ENCODE assay signal across 8 cellular contexts in genomic region chr7:98878365-98879197, GRCh38. TPM values are rescaled to one million over a fixed set of nuclear protein-coding genes. Genes with fewer than 3 reads are reported as not detected.
A peak's percentile ranks its signal among the peaks of the same experiment; 100 is the strongest.
DNase-seq lines count a peak whose midpoint lies in the region; ATAC-seq and TF ChIP-seq lines count a peak whose summit lies in the region.

TRRAP (plus strand) TSS chr7:98878532; CDS start chr7:98881151, 2,619 bp downstream.

- ATAC-seq in HG02623 (IDR thresholded peaks at IDR 0.05; ENCODE audit: unreplicated experiment), result peak; percentile 73
- ATAC-seq in WTC11, result peak; percentile 87

- H3K36me3 Mint-ChIP-seq in WTC11, result peaks cover 22% of the 10 kb centered on the region

- no peaks in the 10 kb centered on the region for H3K9me3 Mint-ChIP-seq in WTC11

- TF ChIP-seq CTCF in WTC11 (IDR thresholded peaks at IDR 0.05), result peak; percentile 93

- H3K27ac ChIP-seq in caudate nucleus (ENCODE audit: low read depth, low read length), result peak within 1 kb of the TSS; percentile 86

- H3K4me1 Mint-ChIP-seq in WTC11, result peaks cover 14% of the 10 kb centered on the region

- CTCF ChIA-PET in WTC11 (lab: Charles Lee), result interaction anchor here (0.6 to 1.5 kb wide), 21 partner anchors 8 to 669 kb away, joined by 3 to 9 read pairs (median 3); partner anchors contain the start of genes BAIAP2L1, BUD31, PDAP1 and TMEM130

- H3K27ac Mint-ChIP-seq in WTC11, result no peak within 1 kb of the TSS

- peaks cover 8% of the 10 kb centered on the region for H3K27me3 Mint-ChIP-seq in WTC11 (ENCODE audit: low read depth)

- POLR2A ChIA-PET in WTC11 (lab: Charles Lee), result interaction anchor here (0.6 to 1.1 kb wide), 5 partner anchors 9 to 530 kb away, joined by 3 to 7 read pairs (median 3); partner anchors contain the start of genes BUD31, NPTX2, PDAP1 and TMEM130

- DNase-seq in NCI-H2081 (lab: John Stamatoyannopoulos, UW) (peak; percentile 59 to 79), NCI-H2081 treated with DMSO at 0.1 percent for 48 hours (lab: John Stamatoyannopoulos, UW) (no peak), NCI-H128 (lab: John Stamatoyannopoulos, UW; ENCODE audit: unreplicated experiment) (peak; percentile 12), WTC11 (ENCODE audit: low spot score) (peak; percentile 80), caudate nucleus (lab: John Stamatoyannopoulos, UW) (peak in 50 of 61 donors; percentile 6 to 85 (median 47)), iris pigment epithelial cell (ENCODE audit: low read depth) (peak; percentile 59)
- DNase-seq in stimulated activated CD4-positive, alpha-beta T cell treated with anti-CD3 and anti-CD28 coated beads, Interleukin-12 subunit alpha, Interleukin-12 subunit beta, amount 100 ng/mL, for 4 hours, result peak; percentile 79

- H3K4me3 Mint-ChIP-seq in WTC11, result peak within 1 kb of the TSS; percentile 81

TF ChIP-seq in WTC11, 78 proteins besides CTCF, POLR2A, EP300 and RAD21 (continues in another document):
- TF ChIP-seq CREM (CRISPR knock-in tag; IDR thresholded peaks at IDR 0.05) (no peak), TP53 (CRISPR knock-in tag; IDR thresholded peaks at IDR 0.05) (peak; percentile 66; the same call in 1 of the 2 replicates), ATF6 (CRISPR knock-in tag; IDR thresholded peaks at IDR 0.05) (0 out of 2 replicates have a peak, but pooled peaks have one; percentile 54), FOXK1 (CRISPR knock-in tag; IDR thresholded peaks at IDR 0.05) (peak; percentile 46; the same call in 1 of the 2 replicates), TCF7 (CRISPR knock-in tag; IDR thresholded peaks at IDR 0.05; ENCODE audit: low read depth) (no peak), KAT7 (CRISPR knock-in tag; IDR thresholded peaks at IDR 0.05; ENCODE audit: borderline replicate concordance) (0 out of 2 replicates have a peak, but pooled peaks have one; percentile 69), TEAD4 (CRISPR knock-in tag; IDR thresholded peaks at IDR 0.05) (peak; percentile 31; the same call in 1 of the 2 replicates), HMGXB4 (CRISPR knock-in tag; IDR thresholded peaks at IDR 0.05) (peak; percentile 99), JUN (CRISPR knock-in tag; IDR thresholded peaks at IDR 0.05) (no peak; the same call in 1 of the 2 replicates), SMAD4 (CRISPR knock-in tag; IDR thresholded peaks at IDR 0.05) (no peak), ELF4 (CRISPR knock-in tag; IDR thresholded peaks at IDR 0.05; ENCODE audit: low read depth) (0 out of 2 replicates have a peak, but pooled peaks have one; percentile 59), ATF3 (CRISPR knock-in tag; conservative IDR thresholded peaks at IDR 0.05) (no peak), SOX15 (CRISPR knock-in tag; IDR thresholded peaks at IDR 0.05) (no peak), ZNF671 (CRISPR knock-in tag; IDR thresholded peaks at IDR 0.05) (no peak), GABPB1 (CRISPR knock-in tag; IDR thresholded peaks at IDR 0.05) (peak; percentile 28; the same call in 1 of the 2 replicates), ZNF396 (CRISPR knock-in tag; IDR thresholded peaks at IDR 0.05; ENCODE audit: borderline replicate concordance) (no peak)
- TF ChIP-seq, protein P1, sequence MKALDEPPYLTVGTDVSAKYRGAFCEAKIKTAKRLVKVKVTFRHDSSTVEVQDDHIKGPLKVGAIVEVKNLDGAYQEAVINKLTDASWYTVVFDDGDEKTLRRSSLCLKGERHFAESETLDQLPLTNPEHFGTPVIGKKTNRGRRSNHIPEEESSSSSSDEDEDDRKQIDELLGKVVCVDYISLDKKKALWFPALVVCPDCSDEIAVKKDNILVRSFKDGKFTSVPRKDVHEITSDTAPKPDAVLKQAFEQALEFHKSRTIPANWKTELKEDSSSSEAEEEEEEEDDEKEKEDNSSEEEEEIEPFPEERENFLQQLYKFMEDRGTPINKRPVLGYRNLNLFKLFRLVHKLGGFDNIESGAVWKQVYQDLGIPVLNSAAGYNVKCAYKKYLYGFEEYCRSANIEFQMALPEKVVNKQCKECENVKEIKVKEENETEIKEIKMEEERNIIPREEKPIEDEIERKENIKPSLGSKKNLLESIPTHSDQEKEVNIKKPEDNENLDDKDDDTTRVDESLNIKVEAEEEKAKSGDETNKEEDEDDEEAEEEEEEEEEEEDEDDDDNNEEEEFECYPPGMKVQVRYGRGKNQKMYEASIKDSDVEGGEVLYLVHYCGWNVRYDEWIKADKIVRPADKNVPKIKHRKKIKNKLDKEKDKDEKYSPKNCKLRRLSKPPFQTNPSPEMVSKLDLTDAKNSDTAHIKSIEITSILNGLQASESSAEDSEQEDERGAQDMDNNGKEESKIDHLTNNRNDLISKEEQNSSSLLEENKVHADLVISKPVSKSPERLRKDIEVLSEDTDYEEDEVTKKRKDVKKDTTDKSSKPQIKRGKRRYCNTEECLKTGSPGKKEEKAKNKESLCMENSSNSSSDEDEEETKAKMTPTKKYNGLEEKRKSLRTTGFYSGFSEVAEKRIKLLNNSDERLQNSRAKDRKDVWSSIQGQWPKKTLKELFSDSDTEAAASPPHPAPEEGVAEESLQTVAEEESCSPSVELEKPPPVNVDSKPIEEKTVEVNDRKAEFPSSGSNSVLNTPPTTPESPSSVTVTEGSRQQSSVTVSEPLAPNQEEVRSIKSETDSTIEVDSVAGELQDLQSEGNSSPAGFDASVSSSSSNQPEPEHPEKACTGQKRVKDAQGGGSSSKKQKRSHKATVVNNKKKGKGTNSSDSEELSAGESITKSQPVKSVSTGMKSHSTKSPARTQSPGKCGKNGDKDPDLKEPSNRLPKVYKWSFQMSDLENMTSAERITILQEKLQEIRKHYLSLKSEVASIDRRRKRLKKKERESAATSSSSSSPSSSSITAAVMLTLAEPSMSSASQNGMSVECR (CRISPR knock-in tag; IDR thresholded peaks at IDR 0.05; ENCODE audit: borderline replicate concordance), result 0 out of 2 replicates have a peak, but pooled peaks have one; percentile 31
- TF ChIP-seq, protein P2, sequence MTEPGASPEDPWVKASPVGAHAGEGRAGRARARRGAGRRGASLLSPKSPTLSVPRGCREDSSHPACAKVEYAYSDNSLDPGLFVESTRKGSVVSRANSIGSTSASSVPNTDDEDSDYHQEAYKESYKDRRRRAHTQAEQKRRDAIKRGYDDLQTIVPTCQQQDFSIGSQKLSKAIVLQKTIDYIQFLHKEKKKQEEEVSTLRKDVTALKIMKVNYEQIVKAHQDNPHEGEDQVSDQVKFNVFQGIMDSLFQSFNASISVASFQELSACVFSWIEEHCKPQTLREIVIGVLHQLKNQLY (CRISPR knock-in tag; IDR thresholded peaks at IDR 0.05), result no peak
- TF ChIP-seq, protein P3, sequence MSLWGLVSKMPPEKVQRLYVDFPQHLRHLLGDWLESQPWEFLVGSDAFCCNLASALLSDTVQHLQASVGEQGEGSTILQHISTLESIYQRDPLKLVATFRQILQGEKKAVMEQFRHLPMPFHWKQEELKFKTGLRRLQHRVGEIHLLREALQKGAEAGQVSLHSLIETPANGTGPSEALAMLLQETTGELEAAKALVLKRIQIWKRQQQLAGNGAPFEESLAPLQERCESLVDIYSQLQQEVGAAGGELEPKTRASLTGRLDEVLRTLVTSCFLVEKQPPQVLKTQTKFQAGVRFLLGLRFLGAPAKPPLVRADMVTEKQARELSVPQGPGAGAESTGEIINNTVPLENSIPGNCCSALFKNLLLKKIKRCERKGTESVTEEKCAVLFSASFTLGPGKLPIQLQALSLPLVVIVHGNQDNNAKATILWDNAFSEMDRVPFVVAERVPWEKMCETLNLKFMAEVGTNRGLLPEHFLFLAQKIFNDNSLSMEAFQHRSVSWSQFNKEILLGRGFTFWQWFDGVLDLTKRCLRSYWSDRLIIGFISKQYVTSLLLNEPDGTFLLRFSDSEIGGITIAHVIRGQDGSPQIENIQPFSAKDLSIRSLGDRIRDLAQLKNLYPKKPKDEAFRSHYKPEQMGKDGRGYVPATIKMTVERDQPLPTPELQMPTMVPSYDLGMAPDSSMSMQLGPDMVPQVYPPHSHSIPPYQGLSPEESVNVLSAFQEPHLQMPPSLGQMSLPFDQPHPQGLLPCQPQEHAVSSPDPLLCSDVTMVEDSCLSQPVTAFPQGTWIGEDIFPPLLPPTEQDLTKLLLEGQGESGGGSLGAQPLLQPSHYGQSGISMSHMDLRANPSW (CRISPR knock-in tag; conservative IDR thresholded peaks at IDR 0.05; ENCODE audit: low read depth), result no peak

RNA-seq across cellular contexts. Expression of gene TRRAP, which starts in this region (rescaled TPM):
- total RNA-seq in WTC11 (2021), result 46.5 to 47.6 TPM (median 47.5 TPM) in 3 replicates
